8 cellular contexts compared by ENCODE assay signal in genomic region chr21:35616090-35616489, GRCh38.
DNase-seq lines count a peak whose midpoint lies in the region; ATAC-seq and TF ChIP-seq lines count a peak whose summit lies in the region.

No MANE protein-coding gene starts in this region.

- peaks cover 35% of the 10 kb centered on the region for H3K4me1 ChIP-seq in foreskin keratinocyte
- H3K4me1 ChIP-seq in transverse colon: no peaks in the 10 kb centered on the region

- no peak overlapping the region for H3K27ac ChIP-seq in foreskin keratinocyte
- no peak overlapping the region for H3K27ac ChIP-seq in transverse colon

- no peaks in the 10 kb centered on the region for H3K9me3 ChIP-seq in transverse colon

- H3K4me3 ChIP-seq in transverse colon: no peak overlapping the region

- in situ Hi-C loops in transverse colon (cut with MboI; ENCODE audit: low pct_ligation_motif_present in 1 of 4, low pct_unique_long_range_greater_than_20kb in 1 of 4, low sequenced_read_pairs in 3 of 4): no loop called here

- TF ChIP-seq POLR2A in transverse colon (IDR thresholded peaks at IDR 0.05): no peak

- ATAC-seq in Right ventricle myocardium superior (ENCODE audit: poor library complexity) (peak; percentile 38), Right ventricle myocardium inferior (no peak), foreskin keratinocyte (no peak), HG02981 (IDR thresholded peaks at IDR 0.05; ENCODE audit: unreplicated experiment) (no peak), GM19395 (IDR thresholded peaks at IDR 0.05; ENCODE audit: unreplicated experiment) (no peak)

- intact Hi-C loops in Right ventricle myocardium superior (cut with DNase I): no loop called here
- intact Hi-C loops in Right ventricle myocardium inferior (cut with DNase I): no loop called here
- intact Hi-C loops in transverse colon (cut with DNase I; ENCODE audit: low total_unique reads): no loop called here

- WGBS in transverse colon (ENCODE audit: low coverage in 1 of 2), 2 donors: 30 to 35% methylated on average over 4 of the region's 4 CpGs

- no peaks in the 10 kb centered on the region for H3K36me3 ChIP-seq in transverse colon

- no peak for TF ChIP-seq EP300 in transverse colon (IDR thresholded peaks at IDR 0.05; ENCODE audit: low read depth)

- DNase-seq in Right ventricle myocardium superior: no peak
- DNase-seq in Right ventricle myocardium inferior (ENCODE audit: missing footprints): no peak
- peak; percentile 11 for DNase-seq in RPMI8226
- DNase-seq in foreskin keratinocyte: peak in 1 of 2 donors; percentile 37
- no peak for DNase-seq in transverse colon
- DNase-seq in UCSD-AML1 (lab: John Stamatoyannopoulos, UW; ENCODE audit: unreplicated experiment): no peak

- H3K27me3 ChIP-seq in foreskin keratinocyte (no peaks in the 10 kb centered on the region), transverse colon (no peaks in the 10 kb centered on the region)

- peak; percentile 63 for TF ChIP-seq CTCF in foreskin keratinocyte (conservative IDR thresholded peaks at IDR 0.05)
- TF ChIP-seq CTCF in transverse colon (IDR thresholded peaks at IDR 0.05): peak in 4 of 5 experiments; percentile 19 to 29 (median 25)
